ENCODE assay signal across 9 cellular contexts in genomic region chr20:20410678-20411077, GRCh38. TPM values are rescaled to one million over a fixed set of nuclear protein-coding genes. Genes with fewer than 3 reads are reported as not detected.
A peak's percentile ranks its signal among the peaks of the same experiment; 100 is the strongest.
DNase-seq lines count a peak whose midpoint lies in the region; ATAC-seq and TF ChIP-seq lines count a peak whose summit lies in the region.
"Had no signal": no experiment of that assay in that cellular context is flagged by ENCODE, and none has a peak within 500 bp of the region (broad histone marks: within the 10 kb centered on the region; RNA-seq: fewer than 3 reads in every experiment).

No MANE protein-coding gene starts in this region.

- peak overlapping the region; percentile 72 for H3K27ac Mint-ChIP-seq in activated T-helper 2 cell treated with anti-CD3 and anti-CD28 coated beads, Interferon-gamma antibody, Interleukin-2, Interleukin-4, amounts not matched to agents 10 μg/mL and 5 μg/mL and 100 μg/mL, durations not matched to agents 14 hours and 24 hours and 36 hours

- DNase-seq in DMS 273 (lab: John Stamatoyannopoulos, UW; ENCODE audit: unreplicated experiment) (peak; percentile 95), NCI-H2081 treated with DMSO at 0.1 percent for 48 hours (lab: John Stamatoyannopoulos, UW) (peak; percentile 88), iPS-NIHi7 (ENCODE audit: extremely low spot score) (peak; percentile 70), foreskin fibroblast (no peak), DMS114 treated with DMSO at 0.1 percent for 48 hours (lab: John Stamatoyannopoulos, UW; ENCODE audit: unreplicated experiment) (no peak)
- no peak for DNase-seq in activated T-helper 2 cell treated with anti-CD3 and anti-CD28 coated beads, Interferon-gamma antibody, Interleukin-2, Interleukin-4, amounts not matched to agents 10 μg/mL and 5 μg/mL and 100 μg/mL, durations not matched to agents 14 hours and 24 hours and 36 hours (ENCODE audit: low spot score)
- DNase-seq in activated CD8-positive, alpha-beta memory T cell treated with anti-CD3 and anti-CD28 coated beads, Interleukin-2, amount 50 U/mL, for 48 hours: no peak

- no peak for ATAC-seq in HG03139 (IDR thresholded peaks at IDR 0.05; ENCODE audit: unreplicated experiment)

- peaks cover 38% of the 10 kb centered on the region for H3K36me3 Mint-ChIP-seq in activated T-helper 2 cell treated with anti-CD3 and anti-CD28 coated beads, Interferon-gamma antibody, Interleukin-2, Interleukin-4, amounts not matched to agents 10 μg/mL and 5 μg/mL and 100 μg/mL, durations not matched to agents 14 hours and 24 hours and 36 hours (ENCODE audit: low read depth)

- H3K4me3 Mint-ChIP-seq in activated T-helper 2 cell treated with anti-CD3 and anti-CD28 coated beads, Interferon-gamma antibody, Interleukin-2, Interleukin-4, amounts not matched to agents 10 μg/mL and 5 μg/mL and 100 μg/mL, durations not matched to agents 14 hours and 24 hours and 36 hours (ENCODE audit: low read depth): peak overlapping the region; percentile 68

- intact Hi-C loops in activated T-helper 2 cell treated with anti-CD3 and anti-CD28 coated beads, Interferon-gamma antibody, Interleukin-2, Interleukin-4, amounts not matched to agents 10 μg/mL and 5 μg/mL and 100 μg/mL, durations not matched to agents 14 hours and 24 hours and 36 hours (cut with micrococcal nuclease): loop anchor here (5.0 kb wide), 1 partner anchor 42 kb away; no protein-coding TSS in a partner anchor

- peaks cover 47% of the 10 kb centered on the region for H3K4me1 Mint-ChIP-seq in activated T-helper 2 cell treated with anti-CD3 and anti-CD28 coated beads, Interferon-gamma antibody, Interleukin-2, Interleukin-4, amounts not matched to agents 10 μg/mL and 5 μg/mL and 100 μg/mL, durations not matched to agents 14 hours and 24 hours and 36 hours (ENCODE audit: low read depth)

- no peak for TF ChIP-seq CTCF in foreskin fibroblast (IDR thresholded peaks at IDR 0.05; ENCODE audit: low read depth, low read length)

- H3K27me3 Mint-ChIP-seq in activated T-helper 2 cell treated with anti-CD3 and anti-CD28 coated beads, Interferon-gamma antibody, Interleukin-2, Interleukin-4, amounts not matched to agents 10 μg/mL and 5 μg/mL and 100 μg/mL, durations not matched to agents 14 hours and 24 hours and 36 hours (ENCODE audit: low read depth): no peaks in the 10 kb centered on the region

- no peaks in the 10 kb centered on the region for H3K9me3 Mint-ChIP-seq in activated T-helper 2 cell treated with anti-CD3 and anti-CD28 coated beads, Interferon-gamma antibody, Interleukin-2, Interleukin-4, amounts not matched to agents 10 μg/mL and 5 μg/mL and 100 μg/mL, durations not matched to agents 14 hours and 24 hours and 36 hours

- no peak overlapping the region for H3K4me3 ChIP-seq in foreskin fibroblast (ENCODE audit: low read depth in 1 of 2, low read length in 2 of 2)

RNA-seq across cellular contexts. Expression of gene INSM1, which starts 42.8 kb away (rescaled TPM):
- total RNA-seq in activated T-helper 2 cell treated with anti-CD3 and anti-CD28 coated beads, Interferon-gamma antibody, Interleukin-2, Interleukin-4, amounts not matched to agents 10 μg/mL and 5 μg/mL and 100 μg/mL, durations not matched to agents 14 hours and 24 hours and 36 hours: 31.5 and 32.1 TPM in 2 replicates
- total RNA-seq: lung microvascular endothelial cell had no signal

Comparison
In these comparisons a context has a peak if more than half of its experiments do, and no peak if none do; other contexts are left out.
1. DNase-seq: peak in DMS 273 (single experiment), NCI-H2081 treated with DMSO at 0.1 percent for 48 hours (single experiment) and iPS-NIHi7 (single experiment); none in activated T-helper 2 cell treated with anti-CD3 and anti-CD28 coated beads, Interferon-gamma antibody, Interleukin-2, Interleukin-4, amounts not matched to agents 10 μg/mL and 5 μg/mL and 100 μg/mL, durations not matched to agents 14 hours and 24 hours and 36 hours (single experiment), activated CD8-positive, alpha-beta memory T cell treated with anti-CD3 and anti-CD28 coated beads, Interleukin-2, amount 50 U/mL, for 48 hours (single experiment), foreskin fibroblast (0 of 2) and DMS114 treated with DMSO at 0.1 percent for 48 hours (single experiment).